In the genomic region with DNA sequence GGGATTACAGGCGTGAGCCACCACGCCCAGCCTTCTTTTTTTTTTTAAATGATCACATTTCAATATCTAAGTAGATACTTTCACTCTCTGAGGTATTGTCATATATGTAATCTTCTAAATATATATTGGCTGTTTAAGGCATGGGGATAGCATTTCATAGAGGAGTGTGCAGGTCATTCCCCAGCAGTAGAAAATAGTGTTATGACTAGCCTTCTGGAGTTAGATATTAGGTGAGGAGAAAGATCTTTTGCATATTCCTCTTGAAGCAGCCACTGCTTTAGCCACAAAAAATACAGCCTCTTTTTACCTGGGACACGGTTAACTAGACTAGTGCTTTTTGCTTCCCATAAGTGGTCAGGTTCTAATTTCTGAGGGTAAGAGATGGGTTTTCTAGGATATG, we compare ENCODE assay signal across 13 cellular contexts. TPM values are rescaled to one million over a fixed set of nuclear protein-coding genes. Genes with fewer than 3 reads are reported as not detected.
A peak's percentile ranks its signal among the peaks of the same experiment; 100 is the strongest.
DNase-seq lines count a peak whose midpoint lies in the region; ATAC-seq, FAIRE-seq and TF ChIP-seq lines count a peak whose summit lies in the region.
"Had no signal": no experiment of that assay in that cellular context is flagged by ENCODE, and none has a peak within 500 bp of the region (broad histone marks: within the 10 kb centered on the region; RNA-seq: fewer than 3 reads in every experiment).

No MANE protein-coding gene starts in this region.

- H3K4me2 ChIP-seq in GM12878 (ENCODE audit: control insufficient read depth, insufficient read depth), result peak overlapping the region; percentile 56

- no peak for TF ChIP-seq POLR2A in GM12878 (IDR thresholded peaks at IDR 0.05; ENCODE audit: low read depth, low read length)

- H3K27me3 ChIP-seq in GM12878 (replicated peaks in 1 of 2; ENCODE audit: control insufficient read depth in 2 of 2, insufficient read depth in 2 of 2, low read length in 1 of 2), result no peaks in the 10 kb centered on the region

- H3K79me2 ChIP-seq in GM12878 (ENCODE audit: control insufficient read depth, insufficient read depth, low read length), result peaks cover 10% of the 10 kb centered on the region

- no peak for TF ChIP-seq CTCF in GM12878 (IDR thresholded peaks at IDR 0.05 in 2 of 3, conservative IDR thresholded peaks at IDR 0.05 in 1 of 3; ENCODE audit: control insufficient read depth in 2 of 3, extremely low read depth in 1 of 3, insufficient read depth in 1 of 3, low read depth in 3 of 3, low read length in 3 of 3)

- H3K36me3 ChIP-seq in GM12878 (ENCODE audit: control insufficient read depth in 2 of 2, insufficient read depth in 2 of 2, low read length in 1 of 2), result no peaks in the 10 kb centered on the region; a peak in 1 of 4 replicates

- BruUV-seq in GM12878 (replicated peaks; lab: Mats Ljungman, UMichigan), result no TSS peak

- H3K9ac ChIP-seq in GM12878 (ENCODE audit: control insufficient read depth, insufficient read depth, low read length), result no peak overlapping the region

- H3K9me3 ChIP-seq in GM12878 (replicated peaks; ENCODE audit: control insufficient read depth, insufficient read depth, low read length), result no peaks in the 10 kb centered on the region

- SMC1A ChIA-PET in GM12878 (lab: Charles Lee; ENCODE audit: uncharacterized antibody, unreplicated experiment), result interaction anchor here (1.1 to 4.0 kb wide), 14 partner anchors 18 to 153 kb away, joined by 3 to 22 read pairs (median 6); no protein-coding TSS in a partner anchor

- H3K27ac ChIP-seq in GM12878 (ENCODE audit: control insufficient read depth, insufficient read depth), result peak overlapping the region; percentile 42; the same call in 1 of the 2 replicates
- H3K27ac ChIP-seq: WERI-Rb-1 had no signal

- RAD21 ChIA-PET in GM12878 (lab: Charles Lee; ENCODE audit: unreplicated experiment), result interaction anchor here (0.8 to 4.9 kb wide), 8 partner anchors 22 to 58 kb away, joined by 3 to 31 read pairs (median 4); no protein-coding TSS in a partner anchor

- peak overlapping the region; percentile 20 for H3K4me3 ChIP-seq in GM12878

- ATAC-seq in GM18861 (IDR thresholded peaks at IDR 0.05; ENCODE audit: unreplicated experiment) (peak; percentile 87), GM21381 (IDR thresholded peaks at IDR 0.05; ENCODE audit: unreplicated experiment) (peak; percentile 76), HG03064 (IDR thresholded peaks at IDR 0.05; ENCODE audit: low read depth, unreplicated experiment) (peak; percentile 80), GM12878 (peak; percentile 78)
- ATAC-seq: HCT116 had no signal

- 0 out of 4 replicates have a peak, but pooled peaks of 1 of the 2 experiments have one; percentile 17 for TF ChIP-seq EP300 in GM12878 (IDR thresholded peaks at IDR 0.05; ENCODE audit: borderline replicate concordance in 1 of 2, control insufficient read depth in 1 of 2, low read depth in 2 of 2, low read length in 2 of 2)

- DNase-seq in GM12878 (ENCODE audit: low read depth, low spot score) (peak; percentile 48), T-helper 2 cell (no peak), mesenteric fat pad (ENCODE audit: low spot score) (no peak), DMS79 treated with DMSO at 0.1 percent for 48 hours (lab: John Stamatoyannopoulos, UW) (no peak), OCI-M2 (lab: John Stamatoyannopoulos, UW; ENCODE audit: unreplicated experiment) (no peak)
- DNase-seq: DMS53; stimulated activated CD4-positive, alpha-beta T cell treated with anti-CD3 and anti-CD28 coated beads, Interleukin-2, amount 100 ng/mL, for 24 hours; WERI-Rb-1 had no signal

- intact Hi-C loops in GM12878 (cut with micrococcal nuclease; ENCODE audit: unreplicated experiment), result loop anchor here (1.0 to 2.0 kb wide), 2 partner anchors 32 to 58 kb away; no protein-coding TSS in a partner anchor

- H3K4me1 ChIP-seq in GM12878 (ENCODE audit: control insufficient read depth, insufficient read depth, low read length), result peaks cover 16% of the 10 kb centered on the region

- CTCF ChIA-PET in GM12878 (lab: Yijun Ruan, JAX), result interaction anchor here (0.6 to 6.8 kb wide), 11 partner anchors 26 to 154 kb away, joined by 3 to 77 read pairs (median 5); no protein-coding TSS in a partner anchor

- H2AFZ ChIP-seq in GM12878 (ENCODE audit: control insufficient read depth, low read depth, low read length), result no peak overlapping the region; the same call in 1 of the 2 replicates

- no peak for FAIRE-seq in GM12878 (lab: Jason Lieb, UNC)
- FAIRE-seq: islet of Langerhans had no signal

- POLR2A ChIA-PET in GM12878 (lab: Charles Lee), result interaction anchor here (0.7 to 1.2 kb wide), 5 partner anchors 23 to 60 kb away, joined by 3 to 14 read pairs (median 4); no protein-coding TSS in a partner anchor

- no peaks in the 10 kb centered on the region for H4K20me1 ChIP-seq in GM12878 (ENCODE audit: control insufficient read depth, insufficient read depth)

- TF ChIP-seq RAD21 in GM12878 (IDR thresholded peaks at IDR 0.05; ENCODE audit: insufficient read depth, low read depth, low read length), result no peak

- WGBS in GM12878 (ENCODE audit: insufficient coverage, insufficient replicate concordance, low lambda C conversion rate, missing lambda C conversion rate), result 63% methylated on average over 3 of the region's 3 CpGs

- in situ Hi-C loops in GM12878 (cut with MboI), result no loop called here

TF ChIP-seq in GM12878, 131 proteins besides CTCF, POLR2A, EP300 and RAD21 (continues in another document):
- TF ChIP-seq SUZ12 (IDR thresholded peaks at IDR 0.05; ENCODE audit: unreplicated experiment) (no peak), STAT3 (IDR thresholded peaks at IDR 0.05; ENCODE audit: low read depth, low read length) (no peak), FOXM1 (IDR thresholded peaks at IDR 0.05; ENCODE audit: low read depth, low read length) (0 out of 2 replicates have a peak, but pooled peaks have one; percentile 31), SP1 (IDR thresholded peaks at IDR 0.05; ENCODE audit: low read depth, low read length) (no peak), IKZF1 (conservative IDR thresholded peaks at IDR 0.05) (peak; percentile 21; the same call in 1 of the 2 replicates), EZH2 (IDR thresholded peaks at IDR 0.05; ENCODE audit: borderline replicate concordance, control insufficient read depth, low read depth, low read length) (no peak), PML (IDR thresholded peaks at IDR 0.05; ENCODE audit: low read length) (no peak), IRF4 (IDR thresholded peaks at IDR 0.05; ENCODE audit: low read depth, low read length) (no peak), CEBPB (IDR thresholded peaks at IDR 0.05; ENCODE audit: borderline replicate concordance in 1 of 2, low read depth in 2 of 2, low read length in 2 of 2) (no peak), RUNX3 (IDR thresholded peaks at IDR 0.05; ENCODE audit: low read length) (peak; percentile 67), ZNF274 (IDR thresholded peaks at IDR 0.05; ENCODE audit: insufficient read depth, insufficient read length) (no peak), CBFB (IDR thresholded peaks at IDR 0.05; ENCODE audit: low read depth) (0 out of 2 replicates have a peak, but pooled peaks have one; percentile 45), MTA2 (IDR thresholded peaks at IDR 0.05; ENCODE audit: low read depth) (no peak), CREB1 (IDR thresholded peaks at IDR 0.05; ENCODE audit: low read depth) (0 out of 2 replicates have a peak, but pooled peaks have one; percentile 38), PAX5 (IDR thresholded peaks at IDR 0.05; ENCODE audit: borderline replicate concordance, low read depth, low read length) (no peak), NFXL1 (IDR thresholded peaks at IDR 0.05; ENCODE audit: borderline replicate concordance) (no peak), NR2C1 (IDR thresholded peaks at IDR 0.05) (no peak), GATAD2B (conservative IDR thresholded peaks at IDR 0.05; ENCODE audit: low read depth) (no peak)
- TF ChIP-seq, protein P1, sequence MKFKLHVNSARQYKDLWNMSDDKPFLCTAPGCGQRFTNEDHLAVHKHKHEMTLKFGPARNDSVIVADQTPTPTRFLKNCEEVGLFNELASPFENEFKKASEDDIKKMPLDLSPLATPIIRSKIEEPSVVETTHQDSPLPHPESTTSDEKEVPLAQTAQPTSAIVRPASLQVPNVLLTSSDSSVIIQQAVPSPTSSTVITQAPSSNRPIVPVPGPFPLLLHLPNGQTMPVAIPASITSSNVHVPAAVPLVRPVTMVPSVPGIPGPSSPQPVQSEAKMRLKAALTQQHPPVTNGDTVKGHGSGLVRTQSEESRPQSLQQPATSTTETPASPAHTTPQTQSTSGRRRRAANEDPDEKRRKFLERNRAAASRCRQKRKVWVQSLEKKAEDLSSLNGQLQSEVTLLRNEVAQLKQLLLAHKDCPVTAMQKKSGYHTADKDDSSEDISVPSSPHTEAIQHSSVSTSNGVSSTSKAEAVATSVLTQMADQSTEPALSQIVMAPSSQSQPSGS (IDR thresholded peaks at IDR 0.05; ENCODE audit: low read length), result peak; percentile 76

RNA-seq across cellular contexts. Expression of a gene that starts 28.9 kb away (rescaled TPM):
- total RNA-seq in GM12878 (2013; cell fraction: nucleolus; rRNA removed), result 347 and 446 TPM in 2 replicates
- total RNA-seq in GM12878 (2014; rRNA removed), result 77.9 and 85.0 TPM in 2 replicates
- total RNA-seq in GM12878 (2014; rRNA removed; fragmentation: Illumina TruSeq; extraction: Trizol), result 90.1 and 101 TPM in 2 replicates
- 52.8 and 56.1 TPM in 2 replicates for total RNA-seq in GM12878 (2021)
- polyA plus RNA-seq in GM12878 (2011; ENCODE audit: low read depth), result 32.4 TPM
- polyA plus RNA-seq in GM12878 (2011; rRNA removed), result 127 and 194 TPM in 2 replicates
- 43.0 and 68.9 TPM in 2 replicates for polyA plus RNA-seq in GM12878 (2011; cell fraction: cytosol; rRNA removed)
- polyA plus RNA-seq in GM12878 (2011; cell fraction: nucleus; rRNA removed), result 106 and 146 TPM in 2 replicates
- polyA plus RNA-seq in GM12878 (2012), result 30.8 and 46.9 TPM in 2 replicates
- 129 and 199 TPM in 2 replicates for polyA plus RNA-seq in GM12878 (2014; fragmentation: Illumina TruSeq; extraction: Trizol)
- polyA plus RNA-seq in GM12878 (2014; fragmentation: Nextera tagmentation; extraction: Ambion mirVana), result 10 to 100 TPM; 27.3 to 28.5 TPM
- 45.4 and 69.6 TPM in 2 replicates for polyA plus RNA-seq in GM12878 (2014; rRNA removed)
- 10 to 100 TPM; 60.4 to 66.0 TPM for polyA plus RNA-seq in GM12878 (2016; fragmentation: Nextera tagmentation; extraction: Ambion mirVana)
- polyA minus RNA-seq in GM12878 (2011; rRNA and poly(A)+ RNA removed), result 81.3 and 138 TPM in 2 replicates
- polyA minus RNA-seq in GM12878 (2011; cell fraction: cytosol; rRNA and poly(A)+ RNA removed), result 37.7 and 46.4 TPM in 2 replicates
- 61.5 and 80.8 TPM in 2 replicates for polyA minus RNA-seq in GM12878 (2011; cell fraction: nucleus; rRNA and poly(A)+ RNA removed)
- total RNA-seq in mesenteric fat pad, result 89.6 TPM
